In the genomic region with DNA sequence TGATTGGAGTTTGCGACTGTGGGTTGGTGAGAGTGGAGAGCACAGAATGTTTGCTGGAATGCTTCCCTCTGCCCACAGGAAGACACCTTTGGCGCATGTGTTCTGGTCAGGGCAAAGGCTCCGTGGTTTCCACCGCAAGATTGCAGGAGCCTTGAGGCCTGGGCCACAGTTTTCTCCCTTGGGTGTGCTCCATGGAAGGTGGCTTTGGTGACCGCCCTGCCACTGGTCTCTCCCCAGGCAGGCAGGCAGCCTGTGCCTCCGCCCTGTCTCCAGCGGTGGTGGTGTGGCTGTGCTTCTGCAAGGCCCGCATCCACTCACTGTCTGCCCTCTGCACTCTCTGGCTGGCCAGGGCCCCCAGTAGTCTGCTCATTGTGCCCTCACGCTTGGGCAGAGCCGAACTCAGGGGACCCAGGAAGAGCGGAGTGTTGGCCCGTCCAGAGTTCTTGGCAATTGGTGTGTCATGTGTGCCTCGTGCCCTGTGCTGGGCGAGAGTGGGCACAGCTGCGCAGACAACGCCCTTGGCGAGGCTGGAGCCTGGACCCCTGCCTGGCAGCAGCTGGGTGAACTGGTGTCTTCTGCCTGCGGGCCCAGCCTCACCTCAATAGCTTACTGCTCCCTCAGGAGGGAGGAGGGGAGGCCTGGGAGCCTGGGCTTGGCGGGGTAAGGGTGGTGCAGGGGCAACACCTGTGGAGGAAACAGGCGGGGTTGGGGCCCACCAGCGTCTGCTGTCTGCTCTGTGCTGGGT, we compare ENCODE assay signal across 7 cellular contexts. TPM values are rescaled to one million over a fixed set of nuclear protein-coding genes. Genes with fewer than 3 reads are reported as not detected.
DNase-seq lines count a peak whose midpoint lies in the region; ATAC-seq and TF ChIP-seq lines count a peak whose summit lies in the region.

No MANE protein-coding gene starts in this region.

- no peak for DNase-seq in HFFc6
- no peak for DNase-seq in WERI-Rb-1
- no peak for DNase-seq in glutamatergic neuron
- peak; percentile 22 for DNase-seq in stimulated activated naive CD8-positive, alpha-beta T cell treated with anti-CD3 and anti-CD28 coated beads, Interleukin-15, Interleukin-2, amounts not matched to agents 100 U/mL and 50 U/mL, for 24 hours
- DNase-seq in CD1c-positive myeloid dendritic cell (ENCODE audit: extremely low spot score) = no peak
- no peak for DNase-seq in amygdala (lab: John Stamatoyannopoulos, UW)
- DNase-seq in stimulated activated CD4-positive, alpha-beta T cell treated with anti-CD3 and anti-CD28 coated beads, Interleukin-15, amount 100 ng/mL, for 24 hours = no peak

- H3K27me3 ChIP-seq in WERI-Rb-1 (ENCODE audit: insufficient read depth, low read depth, severe bottlenecking) = no peaks in the 10 kb centered on the region

- H3K27ac ChIP-seq in WERI-Rb-1 = 0 out of 2 replicates have a peak overlapping the region, but pooled peaks have one; percentile 31

- peaks cover 2% of the 10 kb centered on the region for H3K27me3 Mint-ChIP-seq in HFFc6 (ENCODE audit: insufficient read depth)
- peaks cover 14% of the 10 kb centered on the region for H3K27me3 Mint-ChIP-seq in glutamatergic neuron (ENCODE audit: unreplicated experiment)

- H3K4me1 Mint-ChIP-seq in HFFc6 (ENCODE audit: low read depth) (peaks cover 15% of the 10 kb centered on the region), glutamatergic neuron (ENCODE audit: low read depth, unreplicated experiment) (peaks cover 12% of the 10 kb centered on the region)

- peaks cover 4% of the 10 kb centered on the region for H3K36me3 ChIP-seq in WERI-Rb-1

- H3K27ac Mint-ChIP-seq in HFFc6 (peak overlapping the region; percentile 98), glutamatergic neuron (ENCODE audit: unreplicated experiment) (no peak overlapping the region)

- H3K4me3 Mint-ChIP-seq in HFFc6 (peak overlapping the region; percentile 99), glutamatergic neuron (ENCODE audit: unreplicated experiment) (peak overlapping the region; percentile 93)

- H3K9me3 ChIP-seq in WERI-Rb-1 (ENCODE audit: severe bottlenecking) = no peaks in the 10 kb centered on the region

- no peak for ATAC-seq in stimulated activated naive CD8-positive, alpha-beta T cell treated with anti-CD3 and anti-CD28 coated beads, Interleukin-15, Interleukin-2, amounts not matched to agents 100 U/mL and 50 U/mL, for 24 hours

- no peak for TF ChIP-seq CTCF in HFFc6 (IDR thresholded peaks at IDR 0.05)
- no peak for TF ChIP-seq CTCF in WERI-Rb-1 (IDR thresholded peaks at IDR 0.05; ENCODE audit: low read depth, low read length)
- TF ChIP-seq CTCF in glutamatergic neuron (IDR thresholded peaks at IDR 0.05; ENCODE audit: partially characterized antibody, unreplicated experiment) = no peak

- H3K36me3 Mint-ChIP-seq in HFFc6 (ENCODE audit: low read depth) (peaks cover 5% of the 10 kb centered on the region; the same call in 1 of the 2 replicates), glutamatergic neuron (ENCODE audit: unreplicated experiment) (no peaks in the 10 kb centered on the region)

- no peaks in the 10 kb centered on the region for H3K9me3 Mint-ChIP-seq in HFFc6
- H3K9me3 Mint-ChIP-seq in glutamatergic neuron (ENCODE audit: unreplicated experiment) = peaks cover 14% of the 10 kb centered on the region

- H3K4me3 ChIP-seq in WERI-Rb-1 (ENCODE audit: low read depth, low read length) = no peak overlapping the region

RNA-seq across cellular contexts. Expression of gene GUK1, which starts 2.0 kb away (rescaled TPM):
- 100 to 1,000 TPM; 215 to 313 (median 247) TPM for total RNA-seq in HFFc6 (2021; fragmentation: NEBNext Ultra II Directional; extraction: Animal tissue kit (Norgen Biotek cat#: 25700))
- total RNA-seq in glutamatergic neuron (ENCODE audit: unreplicated experiment) = 128 TPM

RNA-seq across cellular contexts. Expression of gene GJC2, which starts 7.7 kb away (rescaled TPM):
- total RNA-seq in HFFc6 (2021; fragmentation: NEBNext Ultra II Directional; extraction: Animal tissue kit (Norgen Biotek cat#: 25700)) = 1 to 10 TPM; 1.1 to 2.3 (median 1.2) TPM
- total RNA-seq in glutamatergic neuron (ENCODE audit: unreplicated experiment) = 3.0 TPM

RNA-seq across cellular contexts. Expression of gene IBA57, which starts 23.6 kb away (rescaled TPM):
- total RNA-seq in HFFc6 (2021; fragmentation: NEBNext Ultra II Directional; extraction: Animal tissue kit (Norgen Biotek cat#: 25700)) = 1 to 10 TPM; 4.2 to 5.8 (median 4.7) TPM
- 7.7 TPM for total RNA-seq in glutamatergic neuron (ENCODE audit: unreplicated experiment)

RNA-seq across cellular contexts. Expression of gene MRPL55, which starts 32.9 kb away (rescaled TPM):
- 10 to 100 TPM; 48.3 to 55.4 (median 49.6) TPM for total RNA-seq in HFFc6 (2021; fragmentation: NEBNext Ultra II Directional; extraction: Animal tissue kit (Norgen Biotek cat#: 25700))
- 61.5 TPM for total RNA-seq in glutamatergic neuron (ENCODE audit: unreplicated experiment)

RNA-seq across cellular contexts. Expression of gene C1orf35, which starts 38.9 kb away (rescaled TPM):
- total RNA-seq in HFFc6 (2021; fragmentation: NEBNext Ultra II Directional; extraction: Animal tissue kit (Norgen Biotek cat#: 25700)) = 10 to 100 TPM; 10.4 to 17.2 (median 12.5) TPM
- total RNA-seq in glutamatergic neuron (ENCODE audit: unreplicated experiment) = 21.9 TPM
